Comparison of ENCODE assay signal across 28 cellular contexts in the genomic region with DNA sequence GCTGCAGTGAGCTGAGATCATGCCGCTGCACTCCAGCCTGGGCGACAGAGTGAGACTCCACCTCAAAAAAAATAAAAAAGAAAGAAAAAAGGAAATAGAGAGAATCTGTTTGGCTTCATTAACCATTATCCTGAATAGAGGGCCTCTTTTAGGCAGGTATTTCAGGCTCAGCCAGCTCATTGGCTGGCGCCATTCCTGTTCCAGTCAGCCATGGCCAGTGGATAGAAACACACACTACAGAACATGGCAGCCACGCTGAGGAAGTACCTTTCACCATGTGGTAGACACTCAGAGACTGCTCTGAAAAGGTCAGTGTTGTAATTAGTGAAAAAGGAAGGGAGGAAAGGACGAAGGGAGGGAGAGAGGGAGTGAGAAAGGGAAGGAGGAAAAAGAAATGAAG.
"Had no signal": no experiment of that assay in that cellular context is flagged by ENCODE, and none has a peak within 500 bp of the region (broad histone marks: within the 10 kb centered on the region; RNA-seq: fewer than 3 reads in every experiment).

No MANE protein-coding gene starts in this region.

- H3K27me3 ChIP-seq: gastrocnemius medialis, pancreas, upper lobe of right lung had no signal

- H3K4me1 ChIP-seq: gastrocnemius medialis, pancreas, prostate gland, upper lobe of right lung had no signal

- DNase-seq: activated CD4-positive, alpha-beta memory T cell treated with anti-CD3 and anti-CD28 coated beads, Interleukin-2, amount 10 ng/mL, durations not matched to agents 7 days and 5 days; activated CD4-positive, alpha-beta T cell treated with anti-CD3 and anti-CD28 coated beads, Interleukin-2, amount 10 ng/mL, durations not matched to agents 7 days and 5 days; activated naive CD4-positive, alpha-beta T cell; activated T-cell treated with anti-CD3 and anti-CD28 coated beads, Interleukin-2, amount 50 U/mL, for 48 hours; effector CD4-positive, alpha-beta T cell; gastrocnemius medialis; glutamatergic neuron; left cardiac atrium; midbrain; naive thymus-derived CD4-positive, alpha-beta T cell; nucleus accumbens; pancreas; retina; small intestine; stimulated activated CD4-positive, alpha-beta T cell treated with anti-CD3 and anti-CD28 coated beads, Interleukin-1b, Interleukin-23, amount 100 ng/mL, for 48 hours; stimulated activated CD4-positive, alpha-beta T cell treated with anti-CD3 and anti-CD28 coated beads, Interleukin-4, amount 100 ng/mL, for 4 hours; stimulated activated CD8-positive, alpha-beta memory T cell treated with anti-CD3 and anti-CD28 coated beads, Interleukin-4, amount 100 ng/mL, for 48 hours; stimulated activated naive CD8-positive, alpha-beta T cell treated with anti-CD3 and anti-CD28 coated beads, Interleukin-15, amount 100 ng/mL, for 72 hours; substantia nigra; T-helper 17 cell; T1000; upper lobe of right lung; WERI-Rb-1 had no signal

- H3K9me3 ChIP-seq: gastrocnemius medialis, pancreas, prostate gland, upper lobe of right lung had no signal

- H3K4me3 ChIP-seq: gastrocnemius medialis, pancreas, prostate gland, upper lobe of right lung had no signal

- H3K27ac ChIP-seq: gastrocnemius medialis, pancreas, prostate gland, upper lobe of right lung, WERI-Rb-1 had no signal

- H3K36me3 ChIP-seq: gastrocnemius medialis, pancreas, prostate gland, upper lobe of right lung, WERI-Rb-1 had no signal

- ATAC-seq: activated CD4-positive, CD25-positive, alpha-beta regulatory T cell treated with anti-CD3 and anti-CD28 coated beads, Interleukin-2, amount 50 U/mL, for 24 hours; activated naive CD4-positive, alpha-beta T cell treated with anti-CD3 and anti-CD28 coated beads, Interleukin-2, amount 50 U/mL, for 72 hours; gastrocnemius medialis; left cardiac atrium; naive thymus-derived CD4-positive, alpha-beta T cell; pancreas; sciatic nerve; stimulated activated memory B cell treated with anti-CD40 and anti-IgM and Interleukin-4, amounts not matched to agents 10 μg/mL and 1 μg/mL and 100 μg/mL, for 72 hours; stimulated activated naive CD8-positive, alpha-beta T cell treated with anti-CD3 and anti-CD28 coated beads, Interleukin-15, amount 100 ng/mL, for 72 hours; T-helper 17 cell; upper lobe of right lung had no signal
